In genomic region chr2:221228214-221228769, GRCh38 we compare ENCODE assay signal across 1 cellular context.
TF ChIP-seq lines count a peak whose summit lies in the region.

No MANE protein-coding gene starts in this region.

TF ChIP-seq in GM23338, 12 proteins besides CTCF, POLR2A, EP300 and RAD21 (continued from another document):
- TF ChIP-seq ZNF462 (CRISPR knock-in tag; IDR thresholded peaks at IDR 0.05) (no peak), CREB1 (CRISPR knock-in tag; IDR thresholded peaks at IDR 0.05; ENCODE audit: low read depth) (no peak), ETS1 (IDR thresholded peaks at IDR 0.05) (no peak), EZH2 (IDR thresholded peaks at IDR 0.05; ENCODE audit: low read depth, unreplicated experiment) (no peak), ZNF114 (CRISPR knock-in tag; IDR thresholded peaks at IDR 0.05) (no peak)
